In genomic region chr1:224182866-224183590, GRCh38 we compare ENCODE assay signal across 8 cellular contexts. TPM values are rescaled to one million over a fixed set of nuclear protein-coding genes. Genes with fewer than 3 reads are reported as not detected.
DNase-seq lines count a peak whose midpoint lies in the region; ATAC-seq and TF ChIP-seq lines count a peak whose summit lies in the region.

Gene DEGS1, plus strand, starts transcription at chr1:224183240. Its CDS starts 97 bp downstream, at chr1:224183337.

- no peaks in the 10 kb centered on the region for H3K27me3 Mint-ChIP-seq in natural killer cell treated with Interleukin-12 subunit alpha and Interleukin-12 subunit beta and Interleukin-15 and Interleukin-18, amount 100 ng/mL, for 72 hours

- H3K9me3 Mint-ChIP-seq in natural killer cell treated with Interleukin-12 subunit alpha and Interleukin-12 subunit beta and Interleukin-15 and Interleukin-18, amount 100 ng/mL, for 72 hours: no peaks in the 10 kb centered on the region

- H3K4me1 Mint-ChIP-seq in natural killer cell treated with Interleukin-12 subunit alpha and Interleukin-12 subunit beta and Interleukin-15 and Interleukin-18, amount 100 ng/mL, for 72 hours (ENCODE audit: low read depth in 2 of 2): peaks cover 30 to 32% of the 10 kb centered on the region in 2 donors

- H3K4me2 ChIP-seq in KMS-11: peak within 1 kb of the TSS; percentile 58

- no peaks in the 10 kb centered on the region for H3K27me3 ChIP-seq in KMS-11 (ENCODE audit: insufficient read depth, low read depth)

- H3K4me3 ChIP-seq in KMS-11 (IDR thresholded peaks at IDR 0.05; ENCODE audit: insufficient read depth, low read depth, low read length) (peak within 1 kb of the TSS; percentile 91), fibroblast of mammary gland (ENCODE audit: control insufficient read depth, low read depth, low read length) (peak within 1 kb of the TSS; percentile 86)

- no peak for TF ChIP-seq CTCF in KMS-11 (conservative IDR thresholded peaks at IDR 0.05; ENCODE audit: low read depth, low read length)
- TF ChIP-seq CTCF in fibroblast of mammary gland (conservative IDR thresholded peaks at IDR 0.05; ENCODE audit: control insufficient read depth, insufficient read depth, low read depth, low read length): no peak

- peaks cover 46% of the 10 kb centered on the region for H3K79me2 ChIP-seq in KMS-11 (ENCODE audit: insufficient read depth, low read depth)

- no peaks in the 10 kb centered on the region for H4K20me1 ChIP-seq in KMS-11 (ENCODE audit: insufficient read depth)

- H3K36me3 ChIP-seq in KMS-11 (ENCODE audit: insufficient read depth): no peaks in the 10 kb centered on the region

- peak; percentile 65 for ATAC-seq in GM21825 (IDR thresholded peaks at IDR 0.05; ENCODE audit: unreplicated experiment)
- peak; percentile 92 to 94 for ATAC-seq in natural killer cell treated with Interleukin-12 subunit alpha and Interleukin-12 subunit beta and Interleukin-15 and Interleukin-18, amount 100 ng/mL, for 72 hours
- peak; percentile 75 for ATAC-seq in stimulated activated naive CD8-positive, alpha-beta T cell treated with anti-CD3 and anti-CD28 coated beads, Interleukin-15, Interleukin-2, amounts not matched to agents 100 U/mL and 50 U/mL, for 24 hours

- peak within 1 kb of the TSS; percentile 95 for H3K4me3 Mint-ChIP-seq in natural killer cell treated with Interleukin-12 subunit alpha and Interleukin-12 subunit beta and Interleukin-15 and Interleukin-18, amount 100 ng/mL, for 72 hours

- peaks cover 29% of the 10 kb centered on the region for H3K4me1 ChIP-seq in KMS-11 (ENCODE audit: low read depth, poor library complexity, severe bottlenecking)

- H2AFZ ChIP-seq in KMS-11 (ENCODE audit: low read depth): peak within 1 kb of the TSS; percentile 74

- peaks cover 11% of the 10 kb centered on the region for H3K36me3 Mint-ChIP-seq in natural killer cell treated with Interleukin-12 subunit alpha and Interleukin-12 subunit beta and Interleukin-15 and Interleukin-18, amount 100 ng/mL, for 72 hours

- DNase-seq in Daoy (ENCODE audit: low read depth): peak; percentile 91
- DNase-seq in RPMI7951 (ENCODE audit: low read depth): peak; percentile 86
- peak; percentile 64 to 77 for DNase-seq in activated T-helper 1 cell treated with anti-CD3 and anti-CD28 coated beads, Interleukin-2, amount 50 U/mL, for 16 hours (ENCODE audit: low read depth in 1 of 2, low spot score in 1 of 2)
- peak; percentile 55 for DNase-seq in fibroblast of mammary gland (ENCODE audit: low read depth)
- DNase-seq in natural killer cell treated with Interleukin-12 subunit alpha and Interleukin-12 subunit beta and Interleukin-15 and Interleukin-18, amount 100 ng/mL, for 72 hours (ENCODE audit: low spot score): peak; percentile 86
- DNase-seq in stimulated activated naive CD8-positive, alpha-beta T cell treated with anti-CD3 and anti-CD28 coated beads, Interleukin-15, Interleukin-2, amounts not matched to agents 100 U/mL and 50 U/mL, for 24 hours: peak; percentile 84

- H3K27ac Mint-ChIP-seq in natural killer cell treated with Interleukin-12 subunit alpha and Interleukin-12 subunit beta and Interleukin-15 and Interleukin-18, amount 100 ng/mL, for 72 hours: peak within 1 kb of the TSS; percentile 91 to 94

- peak within 1 kb of the TSS; percentile 92 for H3K27ac ChIP-seq in KMS-11

- peak within 1 kb of the TSS; percentile 81 for H3K9ac ChIP-seq in KMS-11

RNA-seq across cellular contexts. Expression of gene DEGS1, which starts in this region (rescaled TPM):
- 60.7 and 61.8 TPM in 2 replicates for total RNA-seq in Daoy (2014; rRNA removed; shearing (Covaris generic))
- 152 and 158 TPM in 2 replicates for total RNA-seq in RPMI7951 (2014; rRNA removed; shearing (Covaris generic))
- 10 to 100 TPM; 60.3 to 92.7 TPM for total RNA-seq in natural killer cell treated with Interleukin-12 subunit alpha and Interleukin-12 subunit beta and Interleukin-15 and Interleukin-18, amount 100 ng/mL, for 72 hours

Comparison
In these comparisons a context has a peak if more than half of its experiments do, and no peak if none do; other contexts are left out.
1. Peak in every context shown above with its lines: DNase-seq, ATAC-seq, H3K4me3 ChIP-seq and H3K27ac ChIP-seq.